ENCODE assay signal across 17 cellular contexts in genomic region chr3:123424321-123424998, GRCh38. TPM values are rescaled to one million over a fixed set of nuclear protein-coding genes. Genes with fewer than 3 reads are reported as not detected.
DNase-seq lines count a peak whose midpoint lies in the region; ATAC-seq, FAIRE-seq and TF ChIP-seq lines count a peak whose summit lies in the region.
"Had no signal": no experiment of that assay in that cellular context is flagged by ENCODE, and none has a peak within 500 bp of the region (broad histone marks: within the 10 kb centered on the region; RNA-seq: fewer than 3 reads in every experiment).

No MANE protein-coding gene starts in this region.

- ATAC-seq in HepG2, result no peak
- no peak for ATAC-seq in HG02938 (IDR thresholded peaks at IDR 0.05; ENCODE audit: unreplicated experiment)
- ATAC-seq: PC-3, psoas muscle had no signal

- TF ChIP-seq EP300 in HepG2 (IDR thresholded peaks at IDR 0.05; ENCODE audit: low read depth in 2 of 2, low read length in 2 of 2), result no peak
- no peak for TF ChIP-seq EP300 in HepG2 (CRISPR knock-in tag; IDR thresholded peaks at IDR 0.05; ENCODE audit: borderline replicate concordance)
- TF ChIP-seq EP300 in sigmoid colon (IDR thresholded peaks at IDR 0.05), result peak in 1 of 4 donors; percentile 12

- TF ChIP-seq POLR2A in HepG2 (IDR thresholded peaks at IDR 0.05; ENCODE audit: insufficient read depth in 1 of 2, low read depth in 2 of 2, low read length in 2 of 2), result no peak
- TF ChIP-seq POLR2A in sigmoid colon (IDR thresholded peaks at IDR 0.05), result no peak

- no peak overlapping the region for H3K4me3 ChIP-seq in liver (ENCODE audit: low read depth in 1 of 3, low read length in 3 of 3)
- H3K4me3 ChIP-seq in HepG2 (replicated peaks in 1 of 3; ENCODE audit: insufficient read depth in 1 of 3, low read depth in 2 of 3, low read length in 3 of 3), result no peak overlapping the region
- peak overlapping the region; percentile 39 for H3K4me3 ChIP-seq in left ventricle myocardium inferior
- no peak overlapping the region for H3K4me3 ChIP-seq in sigmoid colon
- H3K4me3 ChIP-seq: psoas muscle had no signal

- peaks cover 0 to 35% (median 31%) of the 10 kb centered on the region in 4 donors for H3K4me1 ChIP-seq in liver (ENCODE audit: control insufficient read depth in 4 of 4, insufficient read depth in 4 of 4, low read length in 3 of 4)
- H3K4me1 ChIP-seq in HepG2 (ENCODE audit: insufficient read depth, low read length), result no peaks in the 10 kb centered on the region
- peaks cover 100% of the 10 kb centered on the region for H3K4me1 ChIP-seq in left ventricle myocardium inferior
- peaks cover 0 to 88% (median 82%) of the 10 kb centered on the region in 4 donors for H3K4me1 ChIP-seq in sigmoid colon
- H3K4me1 ChIP-seq: psoas muscle had no signal

- no peaks in the 10 kb centered on the region for H4K20me1 ChIP-seq in HepG2 (ENCODE audit: insufficient read depth, low read length)

- POLR2A ChIA-PET in HepG2 (lab: Yijun Ruan, JAX), result no interaction called here

- no peak overlapping the region for H2AFZ ChIP-seq in HepG2 (ENCODE audit: low read length)

- TF ChIP-seq CTCF in liver (IDR thresholded peaks at IDR 0.05; ENCODE audit: low read depth, low read length, missing input control) (no peak), HepG2 (CRISPR knock-in tag; IDR thresholded peaks at IDR 0.05) (no peak), left ventricle myocardium inferior (IDR thresholded peaks at IDR 0.05; ENCODE audit: borderline replicate concordance) (no peak), sigmoid colon (IDR thresholded peaks at IDR 0.05) (no peak)

- H3K9ac ChIP-seq in liver (ENCODE audit: low read depth in 1 of 2, low read length in 2 of 2), result no peak overlapping the region
- no peak overlapping the region for H3K9ac ChIP-seq in HepG2 (ENCODE audit: insufficient read depth, low read depth, low read length)

- BruUV-seq in HepG2 (replicated peaks; lab: Mats Ljungman, UMichigan), result no TSS peak

- intact Hi-C loops in HepG2 (cut with micrococcal nuclease; ENCODE audit: unreplicated experiment) (no loop called here), left ventricle myocardium inferior (cut with micrococcal nuclease) (no loop called here), sigmoid colon (cut with DNase I) (no loop called here)

- H3K9me3 ChIP-seq in liver (ENCODE audit: control insufficient read depth in 4 of 4, low read length in 3 of 4) (no peaks in the 10 kb centered on the region), HepG2 (ENCODE audit: low read length) (no peaks in the 10 kb centered on the region), left ventricle myocardium inferior (replicated peaks) (no peaks in the 10 kb centered on the region), sigmoid colon (no peaks in the 10 kb centered on the region)
- H3K9me3 ChIP-seq: psoas muscle had no signal

- CTCF ChIA-PET in HepG2 (lab: Yijun Ruan, JAX; ENCODE audit: low intra/inter-chr PET ratio, low total read pairs), result no interaction called here

- H3K36me3 ChIP-seq in liver (ENCODE audit: control insufficient read depth in 4 of 4, insufficient read depth in 3 of 4, low read depth in 1 of 4, low read length in 3 of 4) (no peaks in the 10 kb centered on the region), HepG2 (replicated peaks in 1 of 2; ENCODE audit: control insufficient read depth in 1 of 2, insufficient read depth in 2 of 2, low read length in 2 of 2) (no peaks in the 10 kb centered on the region), left ventricle myocardium inferior (no peaks in the 10 kb centered on the region), sigmoid colon (no peaks in the 10 kb centered on the region)

- H3K27me3 ChIP-seq in liver (ENCODE audit: control insufficient read depth in 4 of 4, insufficient read depth in 4 of 4, low read length in 3 of 4) (no peaks in the 10 kb centered on the region), HepG2 (ENCODE audit: control insufficient read depth in 1 of 2, insufficient read depth in 2 of 2, low read length in 2 of 2) (peaks cover 3 to 21% of the 10 kb centered on the region in 2 experiments; a peak in 2 of 5 replicates), left ventricle myocardium inferior (ENCODE audit: low read depth) (no peaks in the 10 kb centered on the region), sigmoid colon (no peaks in the 10 kb centered on the region)

- no peak for TF ChIP-seq RAD21 in liver (IDR thresholded peaks at IDR 0.05)
- TF ChIP-seq RAD21 in HepG2 (CRISPR knock-in tag; IDR thresholded peaks at IDR 0.05), result no peak

- H3K79me2 ChIP-seq in HepG2 (ENCODE audit: insufficient read depth, low read length), result no peaks in the 10 kb centered on the region

- DNase-seq in HepG2 (ENCODE audit: low spot score) (no peak), left ventricle myocardium inferior (peak; percentile 56), sigmoid colon (no peak), NCI-H1105 treated with DMSO at 0.1 percent for 48 hours (lab: John Stamatoyannopoulos, UW) (no peak), DMS79 (lab: John Stamatoyannopoulos, UW) (no peak)
- DNase-seq in stimulated activated CD4-positive, alpha-beta T cell treated with anti-CD3 and anti-CD28 coated beads, Interleukin-15, amount 100 ng/mL, for 24 hours, result no peak
- DNase-seq: DMS53; effector CD4-positive, alpha-beta T cell; Kasumi-1; NCI-H1105; PC-3 had no signal

- FAIRE-seq in HepG2 (lab: Jason Lieb, UNC), result no peak
- FAIRE-seq: A204.1, islet of Langerhans had no signal

- 53% methylated on average over 13 of the region's 13 CpGs for WGBS in liver
- 53% methylated on average over 11 of the region's 13 CpGs for WGBS in HepG2 (ENCODE audit: low lambda C conversion rate)
- WGBS in sigmoid colon, 2 donors, result 77 to 85% methylated on average over 13 of the region's 13 CpGs

- in situ Hi-C loops in HepG2 (cut with HindIII; ENCODE audit: extremely low pct_ligation_motif_present, low pct_unique_long_range_greater_than_20kb), result no loop called here

- H3K27ac ChIP-seq in liver (ENCODE audit: low read depth in 1 of 2, low read length in 2 of 2) (peak overlapping the region; percentile 43), HepG2 (ENCODE audit: extremely low read length, insufficient read depth, low read length) (no peak overlapping the region), left ventricle myocardium inferior (replicated peaks) (peak overlapping the region; percentile 89), sigmoid colon (peak overlapping the region; percentile 87 to 93 (median 91))
- H3K27ac ChIP-seq: psoas muscle had no signal

- no peak overlapping the region for H3K4me2 ChIP-seq in HepG2 (ENCODE audit: low read depth, low read length)

TF ChIP-seq in liver, 16 proteins besides CTCF, POLR2A, EP300 and RAD21 (continues in another document):
- TF ChIP-seq RXRA (IDR thresholded peaks at IDR 0.05) (no peak), ATF3 (IDR thresholded peaks at IDR 0.05) (no peak), TAF1 (conservative IDR thresholded peaks at IDR 0.05) (no peak), SP1 (IDR thresholded peaks at IDR 0.05) (peak; percentile 14), YY1 (IDR thresholded peaks at IDR 0.05) (no peak), GABPA (IDR thresholded peaks at IDR 0.05 in 1 of 2, conservative IDR thresholded peaks at IDR 0.05 in 1 of 2) (no peak)

TF ChIP-seq in HepG2, 621 proteins besides CTCF, POLR2A, EP300 and RAD21:
- TF ChIP-seq HNRNPH1 (optimal IDR thresholded peaks at IDR 0.05; ENCODE audit: low read depth, low read length) (no peak), JUNB (CRISPR knock-in tag; IDR thresholded peaks at IDR 0.05; ENCODE audit: borderline replicate concordance) (no peak), LCORL (IDR thresholded peaks at IDR 0.05) (no peak), LCORL (CRISPR knock-in tag; IDR thresholded peaks at IDR 0.05) (no peak), GLI4 (CRISPR knock-in tag; IDR thresholded peaks at IDR 0.05; ENCODE audit: borderline replicate concordance) (no peak), SP5 (CRISPR knock-in tag; IDR thresholded peaks at IDR 0.05; ENCODE audit: borderline replicate concordance, low read depth) (no peak), NFE2 (CRISPR knock-in tag; IDR thresholded peaks at IDR 0.05) (no peak)

RNA-seq across cellular contexts. Expression of gene ADCY5, which starts 24.4 kb away (rescaled TPM):
- total RNA-seq in liver (1 to 10 TPM; 3.1 to 6.6 TPM), HepG2 (2016; rRNA removed; fragmentation: Illumina TruSeq; extraction: Trizol) (not detected in 2 replicates), left ventricle myocardium inferior (249 TPM), sigmoid colon (10 to 100 TPM; 39.5 to 84.4 (median 62.2) TPM)
- polyA plus RNA-seq in liver (1 to 10 TPM in 1 of 2 donors, under 1 TPM in 1; 0.74 to 2.7 TPM), HepG2 (2011; rRNA removed) (not detected in 2 replicates), sigmoid colon (1 to 10 TPM; 1.4 to 9.9 (median 5.4) TPM)
- not detected in 2 replicates for total RNA-seq in HepG2 (2016; cell fraction: cytosol; rRNA removed; fragmentation: Illumina TruSeq; extraction: Trizol; ENCODE audit: low read depth)
- not detected in 2 replicates for total RNA-seq in HepG2 (2016; cell fraction: insoluble cytoplasmic fraction; rRNA removed; fragmentation: Illumina TruSeq; extraction: Trizol)
- not detected in 2 replicates for total RNA-seq in HepG2 (2016; cell fraction: membrane; rRNA removed; fragmentation: Illumina TruSeq; extraction: Trizol)
- not detected in 2 replicates for total RNA-seq in HepG2 (2016; cell fraction: nucleus; rRNA removed; fragmentation: Illumina TruSeq; extraction: Trizol)
- not detected in 2 replicates for polyA plus RNA-seq in HepG2 (2011; cell fraction: cytosol; rRNA removed)
- polyA plus RNA-seq in HepG2 (2011; cell fraction: nucleus; rRNA removed), result 0.12 TPM in 1 of 2 replicates, not detected in the other
- polyA plus RNA-seq in HepG2 (2012), result 0.04 and 0.05 TPM in 2 replicates
- polyA plus RNA-seq in HepG2 (2016; cell fraction: cytosol; fragmentation: Illumina TruSeq; extraction: Trizol; ENCODE audit: low read depth), result not detected in 2 replicates
- polyA plus RNA-seq in HepG2 (2016; cell fraction: insoluble cytoplasmic fraction; fragmentation: Illumina TruSeq; extraction: Trizol; ENCODE audit: low read depth), result 0.17 TPM in 1 of 2 replicates, not detected in the other
- polyA plus RNA-seq in HepG2 (2016; cell fraction: membrane; fragmentation: Illumina TruSeq; extraction: Trizol; ENCODE audit: low read depth), result not detected in 2 replicates
- polyA plus RNA-seq in HepG2 (2016; cell fraction: nucleus; fragmentation: Illumina TruSeq; extraction: Trizol; ENCODE audit: insufficient read depth, low read depth), result not detected in 2 replicates
- polyA minus RNA-seq in HepG2 (2011; rRNA and poly(A)+ RNA removed; ENCODE audit: low replicate concordance), result 0.82 TPM in 1 of 2 replicates, not detected in the other
- polyA minus RNA-seq in HepG2 (2011; cell fraction: cytosol; rRNA and poly(A)+ RNA removed), result not detected in 2 replicates
- polyA minus RNA-seq in HepG2 (2011; cell fraction: nucleus; rRNA and poly(A)+ RNA removed), result not detected in 2 replicates
- total RNA-seq: activated CD8-positive, alpha-beta memory T cell treated with anti-CD3 and anti-CD28 coated beads for 36 hours; PC-3 had no signal

Comparison
In these comparisons a context has a peak if more than half of its experiments do, and no peak if none do; other contexts are left out.
1. RNA of gene ADCY5, which starts 24.4 kb away (total RNA-seq): 249 TPM in left ventricle myocardium inferior (single experiment) and 39.5 to 84.4 TPM in sigmoid colon; 3.1 to 6.6 TPM in liver and not detected in HepG2; every median in the first group is over 4 times any median in the second.